Comparison of ENCODE assay signal across 14 cellular contexts in genomic region chr2:156088598-156088997, GRCh38.
"Had no signal": no experiment of that assay in that cellular context is flagged by ENCODE, and none has a peak within 500 bp of the region (broad histone marks: within the 10 kb centered on the region; RNA-seq: fewer than 3 reads in every experiment).

No MANE protein-coding gene starts in this region.

- ATAC-seq: activated T-cell treated with anti-CD3 and anti-CD28 coated beads, Interleukin-2, amount 50 U/mL, for 72 hours; right cardiac atrium; stimulated activated naive B cell treated with anti-CD40 and anti-IgM and Interleukin-4, amounts not matched to agents 10 μg/mL and 1 μg/mL and 100 μg/mL, for 72 hours had no signal

- DNase-seq: activated CD4-positive, alpha-beta T cell treated with anti-CD3 and anti-CD28 coated beads, Interleukin-2, amount 10 ng/mL, durations not matched to agents 7 days and 5 days; activated CD8-positive, alpha-beta memory T cell treated with anti-CD3 and anti-CD28 coated beads, Interleukin-2, amount 50 U/mL, for 48 hours; activated gamma-delta T cell; activated T-cell treated with anti-CD3 and anti-CD28 coated beads, Interleukin-2, amount 50 U/mL, for 72 hours; foreskin keratinocyte; right cardiac atrium; stimulated activated CD4-positive, alpha-beta T cell treated with anti-CD3 and anti-CD28 coated beads, Interleukin-15, amount 100 ng/mL, for 24 hours; stimulated activated CD4-positive, alpha-beta T cell treated with anti-CD3 and anti-CD28 coated beads, Interleukin-4, amount 100 ng/mL, for 1 hour; stimulated activated naive B cell treated with anti-CD40 and anti-IgM and Interleukin-4, amounts not matched to agents 10 μg/mL and 1 μg/mL and 100 μg/mL, for 72 hours; tibial artery; uterus had no signal

- H3K27ac ChIP-seq: coronary artery, foreskin keratinocyte, prostate gland, skin epidermis, tibial artery, uterus had no signal

- H3K9me3 ChIP-seq: prostate gland, tibial artery, uterus had no signal

- H3K4me1 ChIP-seq: prostate gland, tibial artery, uterus had no signal

- H3K27me3 ChIP-seq: foreskin keratinocyte, tibial artery, uterus had no signal

- H3K4me3 ChIP-seq: coronary artery, prostate gland, skin epidermis, tibial artery, uterus had no signal

- H3K36me3 ChIP-seq: prostate gland, tibial artery, uterus had no signal
